In genomic region chr9:33923998-33924701, GRCh38 we compare ENCODE assay signal across 17 cellular contexts.
DNase-seq lines count a peak whose midpoint lies in the region; ATAC-seq, FAIRE-seq and TF ChIP-seq lines count a peak whose summit lies in the region.
"Had no signal": no experiment of that assay in that cellular context is flagged by ENCODE, and none has a peak within 500 bp of the region (broad histone marks: within the 10 kb centered on the region; RNA-seq: fewer than 3 reads in every experiment).

No MANE protein-coding gene starts in this region.

- DNase-seq in GM12891 (ENCODE audit: insufficient read length, low spot score): no peak
- no peak for DNase-seq in Panc1 (ENCODE audit: low read depth, low spot score)
- DNase-seq in left ventricle myocardium inferior: no peak
- DNase-seq in pancreas: peak in 4 of 6 donors; percentile 45 to 81 (median 55)
- DNase-seq in NCI-H345 treated with DMSO at 0.1 percent for 48 hours (lab: John Stamatoyannopoulos, UW; ENCODE audit: unreplicated experiment): no peak
- no peak for DNase-seq in NCI-H226
- no peak for DNase-seq in HUDEP-2 (lab: John Stamatoyannopoulos, UW; ENCODE audit: unreplicated experiment in 76 of 76)
- no peak for DNase-seq in frontal cortex (ENCODE audit: low spot score in 2 of 2)
- DNase-seq: activated CD4-positive, alpha-beta T cell treated with anti-CD3 and anti-CD28 coated beads, Interleukin-2, amount 10 ng/mL, durations not matched to agents 7 days and 5 days; activated naive CD8-positive, alpha-beta T cell treated with anti-CD3 and anti-CD28 coated beads for 36 hours; activated T-cell treated with anti-CD3 and anti-CD28 coated beads for 4 hours; effector CD8-positive, alpha-beta T cell; H7; KBM-7; NCI-H1048; NCI-H526 treated with DMSO at 0.1 percent for 48 hours; SK-N-SH had no signal

- in situ Hi-C loops in Panc1 (cut with HindIII; ENCODE audit: low pct_unique_long_range_greater_than_20kb, low sequenced_read_pairs): no loop called here

- TF ChIP-seq CTCF in Panc1 (IDR thresholded peaks at IDR 0.05): no peak
- no peak for TF ChIP-seq CTCF in left ventricle myocardium inferior (IDR thresholded peaks at IDR 0.05; ENCODE audit: borderline replicate concordance)
- TF ChIP-seq CTCF in pancreas (IDR thresholded peaks at IDR 0.05): no peak

- BruUV-seq in Panc1 (replicated peaks; lab: Mats Ljungman, UMichigan): no TSS peak

- CTCF ChIA-PET in Panc1 (lab: Charles Lee): interaction anchor here (0.5 to 1.2 kb wide), 7 partner anchors 20 to 330 kb away, joined by 3 to 14 read pairs (median 4); no protein-coding TSS in a partner anchor

- peaks cover 47% of the 10 kb centered on the region for H3K36me3 ChIP-seq in Panc1 (ENCODE audit: control insufficient read depth, insufficient read depth, low read length)
- H3K36me3 ChIP-seq in left ventricle myocardium inferior: peaks cover 63% of the 10 kb centered on the region
- peaks cover 0 to 51% (median 29%) of the 10 kb centered on the region in 3 donors for H3K36me3 ChIP-seq in pancreas

- H3K27ac ChIP-seq in Panc1 (ENCODE audit: low read length): no peak overlapping the region
- H3K27ac ChIP-seq in left ventricle myocardium inferior (replicated peaks): peak overlapping the region; percentile 30
- H3K27ac ChIP-seq in pancreas: peak overlapping the region in 2 of 4 donors; percentile 23 to 33

- 62 to 74% methylated on average over 14 of the region's 14 CpGs for WGBS in pancreas, 2 donors

- no peaks in the 10 kb centered on the region for H3K27me3 ChIP-seq in Panc1 (ENCODE audit: control insufficient read depth, insufficient read depth, low read length)
- no peaks in the 10 kb centered on the region for H3K27me3 ChIP-seq in left ventricle myocardium inferior (ENCODE audit: low read depth)
- no peaks in the 10 kb centered on the region for H3K27me3 ChIP-seq in pancreas

- peak; percentile 26 for ATAC-seq in Panc1
- ATAC-seq in pancreas: peak; percentile 55 to 71 (median 68)

- 0 out of 2 replicates have a peak, but pooled peaks have one; percentile 22 for TF ChIP-seq POLR2A in GM12891 (IDR thresholded peaks at IDR 0.05; ENCODE audit: low read depth, low read length)

- intact Hi-C loops in Panc1 (cut with micrococcal nuclease; ENCODE audit: unreplicated experiment): loop anchor here (10.0 kb wide), 1 partner anchor 59 kb away; no protein-coding TSS in a partner anchor
- intact Hi-C loops in left ventricle myocardium inferior (cut with micrococcal nuclease): no loop called here
- intact Hi-C loops in pancreas (cut with DNase I): no loop called here

- POLR2A ChIA-PET in Panc1 (lab: Charles Lee): no interaction called here

- H3K4me3 ChIP-seq in Panc1 (ENCODE audit: low read depth in 2 of 2, low read length in 2 of 2): no peak overlapping the region
- H3K4me3 ChIP-seq in left ventricle myocardium inferior: no peak overlapping the region
- H3K4me3 ChIP-seq in pancreas: no peak overlapping the region

- H3K4me1 ChIP-seq in Panc1 (ENCODE audit: control insufficient read depth, insufficient read depth, low read length) (peaks cover 7% of the 10 kb centered on the region; the same call in 1 of the 2 replicates), left ventricle myocardium inferior (peaks cover 53% of the 10 kb centered on the region), pancreas (peaks cover 0 to 10% (median 4%) of the 10 kb centered on the region in 3 donors)

- FAIRE-seq in GM12891 (lab: Jason Lieb, UNC) (no peak), pancreas (lab: Jason Lieb, UNC) (no peak), frontal cortex (lab: Jason Lieb, UNC) (no peak)

- H3K9me3 ChIP-seq in Panc1 (ENCODE audit: control insufficient read depth, insufficient read depth, low read depth, low read length) (no peaks in the 10 kb centered on the region), left ventricle myocardium inferior (replicated peaks) (no peaks in the 10 kb centered on the region), pancreas (no peaks in the 10 kb centered on the region)
- H3K9me3 ChIP-seq: SK-N-SH had no signal

TF ChIP-seq in GM12891, 5 proteins besides CTCF, POLR2A, EP300 and RAD21:
- TF ChIP-seq PAX5 (IDR thresholded peaks at IDR 0.05; ENCODE audit: insufficient read depth, low read length, severe bottlenecking): no peak
- no peak for TF ChIP-seq SPI1 (IDR thresholded peaks at IDR 0.05; ENCODE audit: low read depth, low read length)
- no peak for TF ChIP-seq POU2F2 (IDR thresholded peaks at IDR 0.05; ENCODE audit: low read depth, low read length)
- no peak for TF ChIP-seq POLR2AphosphoS5 (IDR thresholded peaks at IDR 0.05; ENCODE audit: low read depth, low read length)
- no peak for TF ChIP-seq TAF1 (IDR thresholded peaks at IDR 0.05; ENCODE audit: low read depth, low read length)
TF ChIP-seq in GM12891: peak in this region for 0.

Comparison
In these comparisons a context has a peak if more than half of its experiments do, and no peak if none do; other contexts are left out.
1. DNase-seq: peak in pancreas (4 of 6); none in GM12891 (single experiment), Panc1 (single experiment), left ventricle myocardium inferior (single experiment), NCI-H345 treated with DMSO at 0.1 percent for 48 hours (single experiment), NCI-H226 (single experiment), HUDEP-2 (0 of 76) and frontal cortex (0 of 2).